ENCODE assay signal across 14 cellular contexts in the genomic region with DNA sequence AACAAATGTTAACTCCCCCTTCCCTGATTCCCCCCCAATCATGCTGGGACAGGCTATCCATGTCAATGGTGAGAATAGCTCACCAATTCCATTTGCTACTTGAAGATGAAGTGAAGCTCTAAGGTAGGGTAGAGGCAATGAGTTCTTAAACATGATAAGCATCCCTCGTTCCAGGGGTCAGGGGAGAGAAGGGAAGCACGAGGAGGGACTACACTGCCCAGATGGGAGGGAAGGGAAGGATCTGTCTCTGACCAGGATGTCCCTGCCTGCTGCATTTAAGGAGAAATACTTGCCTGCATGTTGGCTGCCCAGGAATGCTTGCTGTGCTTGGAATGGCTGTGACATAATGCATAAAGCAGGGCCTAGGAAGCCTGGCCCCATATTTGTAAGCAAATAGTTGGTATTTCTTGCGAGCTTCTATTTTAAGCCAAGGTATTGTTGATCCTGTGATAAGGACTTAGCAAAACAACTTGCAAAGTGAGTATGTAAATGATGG.
DNase-seq lines count a peak whose midpoint lies in the region; ATAC-seq and TF ChIP-seq lines count a peak whose summit lies in the region.
"Had no signal": no experiment of that assay in that cellular context is flagged by ENCODE, and none has a peak within 500 bp of the region (broad histone marks: within the 10 kb centered on the region; RNA-seq: fewer than 3 reads in every experiment).

No MANE protein-coding gene starts in this region.

- no peaks in the 10 kb centered on the region for H3K9me3 ChIP-seq in SK-N-SH
- H3K9me3 ChIP-seq: A549, esophagus muscularis mucosa, suprapubic skin had no signal

- 86% methylated on average over 3 of the region's 3 CpGs for WGBS in SK-N-SH (ENCODE audit: low lambda C conversion rate)

- H3K9ac ChIP-seq in SK-N-SH = no peak overlapping the region

- no peak overlapping the region for H3K4me3 Mint-ChIP-seq in activated CD4-positive, alpha-beta T cell treated with anti-CD3 and anti-CD28 coated beads for 36 hours
- peak overlapping the region; percentile 6 to 29 for H3K4me3 Mint-ChIP-seq in stimulated activated naive B cell treated with anti-CD40 and anti-IgM and Interleukin-4, amounts not matched to agents 10 μg/mL and 1 μg/mL and 100 μg/mL, for 72 hours

- H4K20me1 ChIP-seq in SK-N-SH (ENCODE audit: insufficient read depth) = no peaks in the 10 kb centered on the region

- intact Hi-C loops in activated CD4-positive, alpha-beta T cell treated with anti-CD3 and anti-CD28 coated beads for 36 hours (cut with DNase I, micrococcal nuclease) = loop anchor here (1.0 to 10.0 kb wide), 9 partner anchors 20 to 336 kb away; a partner anchor contains a TSS
- intact Hi-C loops in head of caudate nucleus (cut with DNase I) = no loop called here

- POLR2A ChIA-PET in activated CD4-positive, alpha-beta T cell treated with anti-CD3 and anti-CD28 coated beads for 36 hours (lab: Charles Lee) = no interaction called here
- POLR2A ChIA-PET in SK-N-SH (lab: Yijun Ruan, JAX) = interaction anchor here (1.1 kb wide), 1 partner anchor 15 kb away, joined by 4 read pairs; no protein-coding TSS in a partner anchor

- peak overlapping the region; percentile 8 for H3K27ac Mint-ChIP-seq in activated CD4-positive, alpha-beta T cell treated with anti-CD3 and anti-CD28 coated beads for 36 hours
- peak overlapping the region; percentile 80 for H3K27ac Mint-ChIP-seq in stimulated activated naive B cell treated with anti-CD40 and anti-IgM and Interleukin-4, amounts not matched to agents 10 μg/mL and 1 μg/mL and 100 μg/mL, for 72 hours

- peaks cover 6 to 20% of the 10 kb centered on the region in 2 experiments for H3K36me3 ChIP-seq in SK-N-SH (replicated peaks in 1 of 2; ENCODE audit: control insufficient read depth in 1 of 2, insufficient read depth in 2 of 2, low read length in 1 of 2)

- no peaks in the 10 kb centered on the region for H3K9me3 Mint-ChIP-seq in activated CD4-positive, alpha-beta T cell treated with anti-CD3 and anti-CD28 coated beads for 36 hours (ENCODE audit: low read depth)
- peaks cover 0 to 2% of the 10 kb centered on the region in 2 donors for H3K9me3 Mint-ChIP-seq in stimulated activated naive B cell treated with anti-CD40 and anti-IgM and Interleukin-4, amounts not matched to agents 10 μg/mL and 1 μg/mL and 100 μg/mL, for 72 hours

- no peaks in the 10 kb centered on the region for H3K9me2 ChIP-seq in SK-N-SH

- H3K27me3 Mint-ChIP-seq in activated CD4-positive, alpha-beta T cell treated with anti-CD3 and anti-CD28 coated beads for 36 hours = no peaks in the 10 kb centered on the region
- H3K27me3 Mint-ChIP-seq in stimulated activated naive B cell treated with anti-CD40 and anti-IgM and Interleukin-4, amounts not matched to agents 10 μg/mL and 1 μg/mL and 100 μg/mL, for 72 hours = no peaks in the 10 kb centered on the region

- no peaks in the 10 kb centered on the region for H3F3A ChIP-seq in SK-N-SH (replicated peaks; ENCODE audit: insufficient read depth)

- TF ChIP-seq CTCF in SK-N-SH (IDR thresholded peaks at IDR 0.05) = no peak

- H3K79me2 ChIP-seq in SK-N-SH (ENCODE audit: insufficient read depth) = no peaks in the 10 kb centered on the region

- no peak for DNase-seq in activated CD4-positive, alpha-beta T cell treated with anti-CD3 and anti-CD28 coated beads for 36 hours
- no peak for DNase-seq in activated CD4-positive, alpha-beta T cell treated with anti-CD3 and anti-CD28 coated beads for 48 hours
- DNase-seq in SK-N-SH = no peak
- peak; percentile 89 for DNase-seq in iPS DF 4.7 (ENCODE audit: extremely low read depth, low spot score)
- DNase-seq in stimulated activated naive B cell treated with anti-CD40 and anti-IgM and Interleukin-4, amounts not matched to agents 10 μg/mL and 1 μg/mL and 100 μg/mL, for 72 hours = no peak
- DNase-seq in head of caudate nucleus = no peak
- DNase-seq: caudate nucleus, HCEC 1CT, NCI-H748 treated with DMSO at 0.1 percent for 48 hours had no signal

- ATAC-seq in activated CD4-positive, alpha-beta T cell treated with anti-CD3 and anti-CD28 coated beads for 36 hours = no peak
- no peak for ATAC-seq in stimulated activated naive B cell treated with anti-CD40 and anti-IgM and Interleukin-4, amounts not matched to agents 10 μg/mL and 1 μg/mL and 100 μg/mL, for 72 hours (replicated peaks)
- ATAC-seq in GM21390 (IDR thresholded peaks at IDR 0.05; ENCODE audit: unreplicated experiment) (no peak), HG03108 (IDR thresholded peaks at IDR 0.05; ENCODE audit: unreplicated experiment) (no peak)
- ATAC-seq: A549 had no signal

- H3K36me3 Mint-ChIP-seq in activated CD4-positive, alpha-beta T cell treated with anti-CD3 and anti-CD28 coated beads for 36 hours (ENCODE audit: low read depth) = peaks cover 68% of the 10 kb centered on the region
- peaks cover 43 to 58% of the 10 kb centered on the region in 2 donors for H3K36me3 Mint-ChIP-seq in stimulated activated naive B cell treated with anti-CD40 and anti-IgM and Interleukin-4, amounts not matched to agents 10 μg/mL and 1 μg/mL and 100 μg/mL, for 72 hours

- peaks cover 30% of the 10 kb centered on the region for H3K4me1 Mint-ChIP-seq in activated CD4-positive, alpha-beta T cell treated with anti-CD3 and anti-CD28 coated beads for 36 hours
- H3K4me1 Mint-ChIP-seq in stimulated activated naive B cell treated with anti-CD40 and anti-IgM and Interleukin-4, amounts not matched to agents 10 μg/mL and 1 μg/mL and 100 μg/mL, for 72 hours = peaks cover 33 to 46% of the 10 kb centered on the region in 2 donors

- no peak overlapping the region for H3K27ac ChIP-seq in SK-N-SH (ENCODE audit: low read depth in 2 of 2, low read length in 1 of 2)
- H3K27ac ChIP-seq: A549, esophagus muscularis mucosa, suprapubic skin had no signal

- H3K4me2 ChIP-seq in SK-N-SH = peak overlapping the region; percentile 29; the same call in 1 of the 2 replicates
- H3K4me2 ChIP-seq: A549 had no signal

- H3K4me3 ChIP-seq in SK-N-SH (ENCODE audit: low read depth in 2 of 2, low read length in 1 of 2) = no peak overlapping the region
- H3K4me3 ChIP-seq: A549, esophagus muscularis mucosa, suprapubic skin had no signal

- TF ChIP-seq EP300 in SK-N-SH (IDR thresholded peaks at IDR 0.05; ENCODE audit: borderline replicate concordance in 1 of 2, low read depth in 1 of 2, low read length in 1 of 2) = no peak

- no peak overlapping the region for H2AFZ ChIP-seq in SK-N-SH (ENCODE audit: low read depth)

- H3K27me3 ChIP-seq in SK-N-SH (ENCODE audit: insufficient read depth) = no peaks in the 10 kb centered on the region
- H3K27me3 ChIP-seq: esophagus muscularis mucosa, suprapubic skin had no signal

- TF ChIP-seq RAD21 in SK-N-SH (IDR thresholded peaks at IDR 0.05; ENCODE audit: low read length) = no peak

- CTCF ChIA-PET in activated CD4-positive, alpha-beta T cell treated with anti-CD3 and anti-CD28 coated beads for 36 hours (lab: Charles Lee) = interaction anchor here (1.0 to 2.6 kb wide), 4 partner anchors 9 to 128 kb away, joined by 3 to 8 read pairs (median 5); no protein-coding TSS in a partner anchor
- CTCF ChIA-PET in SK-N-SH (lab: Yijun Ruan, JAX) = interaction anchor here (0.8 kb wide), 1 partner anchor 9 kb away, joined by 3 read pairs; no protein-coding TSS in a partner anchor

- H3K4me1 ChIP-seq in SK-N-SH (ENCODE audit: control insufficient read depth in 1 of 2, insufficient read depth in 2 of 2, low read depth in 1 of 2, low read length in 1 of 2) = peaks cover 0 to 19% of the 10 kb centered on the region in 2 experiments; a peak in 2 of 4 replicates
- H3K4me1 ChIP-seq: esophagus muscularis mucosa had no signal

TF ChIP-seq in SK-N-SH, 30 proteins besides CTCF, POLR2A, EP300 and RAD21 (continues in another document):
- no peak for TF ChIP-seq FOXJ3 (CRISPR knock-in tag; IDR thresholded peaks at IDR 0.05)
- no peak for TF ChIP-seq GATA2 (CRISPR knock-in tag; IDR thresholded peaks at IDR 0.05)
- TF ChIP-seq TAF1 (IDR thresholded peaks at IDR 0.05; ENCODE audit: borderline replicate concordance, low read depth, low read length) = no peak
- peak; percentile 24 for TF ChIP-seq TCF12 (IDR thresholded peaks at IDR 0.05)
- no peak for TF ChIP-seq FOXM1 (IDR thresholded peaks at IDR 0.05; ENCODE audit: low read depth)
- TF ChIP-seq, protein P1, sequence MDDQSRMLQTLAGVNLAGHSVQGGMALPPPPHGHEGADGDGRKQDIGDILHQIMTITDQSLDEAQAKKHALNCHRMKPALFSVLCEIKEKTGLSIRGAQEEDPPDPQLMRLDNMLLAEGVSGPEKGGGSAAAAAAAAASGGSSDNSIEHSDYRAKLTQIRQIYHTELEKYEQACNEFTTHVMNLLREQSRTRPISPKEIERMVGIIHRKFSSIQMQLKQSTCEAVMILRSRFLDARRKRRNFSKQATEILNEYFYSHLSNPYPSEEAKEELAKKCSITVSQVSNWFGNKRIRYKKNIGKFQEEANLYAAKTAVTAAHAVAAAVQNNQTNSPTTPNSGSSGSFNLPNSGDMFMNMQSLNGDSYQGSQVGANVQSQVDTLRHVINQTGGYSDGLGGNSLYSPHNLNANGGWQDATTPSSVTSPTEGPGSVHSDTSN (IDR thresholded peaks at IDR 0.05) = no peak
- TF ChIP-seq, protein P2, sequence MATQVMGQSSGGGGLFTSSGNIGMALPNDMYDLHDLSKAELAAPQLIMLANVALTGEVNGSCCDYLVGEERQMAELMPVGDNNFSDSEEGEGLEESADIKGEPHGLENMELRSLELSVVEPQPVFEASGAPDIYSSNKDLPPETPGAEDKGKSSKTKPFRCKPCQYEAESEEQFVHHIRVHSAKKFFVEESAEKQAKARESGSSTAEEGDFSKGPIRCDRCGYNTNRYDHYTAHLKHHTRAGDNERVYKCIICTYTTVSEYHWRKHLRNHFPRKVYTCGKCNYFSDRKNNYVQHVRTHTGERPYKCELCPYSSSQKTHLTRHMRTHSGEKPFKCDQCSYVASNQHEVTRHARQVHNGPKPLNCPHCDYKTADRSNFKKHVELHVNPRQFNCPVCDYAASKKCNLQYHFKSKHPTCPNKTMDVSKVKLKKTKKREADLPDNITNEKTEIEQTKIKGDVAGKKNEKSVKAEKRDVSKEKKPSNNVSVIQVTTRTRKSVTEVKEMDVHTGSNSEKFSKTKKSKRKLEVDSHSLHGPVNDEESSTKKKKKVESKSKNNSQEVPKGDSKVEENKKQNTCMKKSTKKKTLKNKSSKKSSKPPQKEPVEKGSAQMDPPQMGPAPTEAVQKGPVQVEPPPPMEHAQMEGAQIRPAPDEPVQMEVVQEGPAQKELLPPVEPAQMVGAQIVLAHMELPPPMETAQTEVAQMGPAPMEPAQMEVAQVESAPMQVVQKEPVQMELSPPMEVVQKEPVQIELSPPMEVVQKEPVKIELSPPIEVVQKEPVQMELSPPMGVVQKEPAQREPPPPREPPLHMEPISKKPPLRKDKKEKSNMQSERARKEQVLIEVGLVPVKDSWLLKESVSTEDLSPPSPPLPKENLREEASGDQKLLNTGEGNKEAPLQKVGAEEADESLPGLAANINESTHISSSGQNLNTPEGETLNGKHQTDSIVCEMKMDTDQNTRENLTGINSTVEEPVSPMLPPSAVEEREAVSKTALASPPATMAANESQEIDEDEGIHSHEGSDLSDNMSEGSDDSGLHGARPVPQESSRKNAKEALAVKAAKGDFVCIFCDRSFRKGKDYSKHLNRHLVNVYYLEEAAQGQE (IDR thresholded peaks at IDR 0.05; ENCODE audit: low read depth, low read length) = no peak
